ENCODE assay signal across 1 cellular context in genomic region chr6:7115452-7116223, GRCh38.
TF ChIP-seq lines count a peak whose summit lies in the region.

No MANE protein-coding gene starts in this region.

TF ChIP-seq in K562, 482 proteins besides CTCF, POLR2A, EP300 and RAD21 (continued from another document):
- TF ChIP-seq ZNF124 (CRISPR knock-in tag; IDR thresholded peaks at IDR 0.05) = no peak
- peak; percentile 48 for TF ChIP-seq RBBP5 (IDR thresholded peaks at IDR 0.05; ENCODE audit: borderline replicate concordance, insufficient read depth, low read length, poor library complexity, severe bottlenecking)
- TF ChIP-seq ZBTB9 (CRISPR knock-in tag; IDR thresholded peaks at IDR 0.05) = no peak
- TF ChIP-seq ZBTB26 (CRISPR knock-in tag; IDR thresholded peaks at IDR 0.05) = no peak
- no peak for TF ChIP-seq TBP (optimal IDR thresholded peaks at IDR 0.05; ENCODE audit: low read depth, low read length)
- no peak for TF ChIP-seq HEY1 (CRISPR knock-in tag; IDR thresholded peaks at IDR 0.05; ENCODE audit: borderline replicate concordance)
- no peak for TF ChIP-seq NUFIP1 (IDR thresholded peaks at IDR 0.05; ENCODE audit: partially characterized antibody)
- peak; percentile 68 for TF ChIP-seq SNRNP70 (optimal IDR thresholded peaks at IDR 0.05; ENCODE audit: low read depth, low read length)
- no peak for TF ChIP-seq POLR2H (tag; IDR thresholded peaks at IDR 0.05; ENCODE audit: low read depth)
- no peak for TF ChIP-seq MIER1 (IDR thresholded peaks at IDR 0.05; ENCODE audit: low read depth)
- TF ChIP-seq PRPF4 (IDR thresholded peaks at IDR 0.05; ENCODE audit: insufficient read depth, low read depth, low read length, poor library complexity, severe bottlenecking) = no peak
- no peak for TF ChIP-seq ZNF584 (CRISPR knock-in tag; IDR thresholded peaks at IDR 0.05; ENCODE audit: low read depth)
- no peak for TF ChIP-seq NONO (IDR thresholded peaks at IDR 0.05; ENCODE audit: low read depth in 2 of 2, low read length in 1 of 2)
- TF ChIP-seq ZNF282 (CRISPR knock-in tag; IDR thresholded peaks at IDR 0.05) = no peak
- no peak for TF ChIP-seq ZNF41 (CRISPR knock-in tag; conservative IDR thresholded peaks at IDR 0.05)
